26 cellular contexts compared by ENCODE assay signal in genomic region chr12:59886131-59886751, GRCh38.
"Had no signal": no experiment of that assay in that cellular context is flagged by ENCODE, and none has a peak within 500 bp of the region (broad histone marks: within the 10 kb centered on the region; RNA-seq: fewer than 3 reads in every experiment).

No MANE protein-coding gene starts in this region.

- H3K36me3 ChIP-seq: heart right ventricle, lower lobe of right lung, neural progenitor cell, prostate gland, right atrium auricular region, stomach, tibial artery had no signal

- H3K27me3 ChIP-seq: dorsolateral prefrontal cortex, heart right ventricle, neural progenitor cell, right atrium auricular region, stomach, testis, tibial artery had no signal

- DNase-seq: effector CD4-positive, alpha-beta T cell; foreskin melanocyte; glutamatergic neuron; heart right ventricle; hippocampal formation; left ventricle myocardium superior; lower lobe of right lung; mucosa of descending colon; naive B cell; stimulated activated CD4-positive, alpha-beta T cell treated with anti-CD3 and anti-CD28 coated beads, Interleukin-12 subunit alpha, Interleukin-12 subunit beta, amount 100 ng/mL, for 4 hours; stimulated activated CD4-positive, alpha-beta T cell treated with anti-CD3 and anti-CD28 coated beads, Interleukin-1b, Interleukin-23, amount 100 ng/mL, for 48 hours; stimulated activated CD4-positive, alpha-beta T cell treated with anti-CD3 and anti-CD28 coated beads, Interleukin-4, amount 100 ng/mL, for 24 hours; stimulated activated naive CD4-positive, alpha-beta T cell treated with Interleukin-2 at 50 U/mL for 16 hours; stomach; testis; tibial artery had no signal

- H3K36me3 Mint-ChIP-seq: memory B cell; naive B cell; natural killer cell treated with Interleukin-12 subunit alpha and Interleukin-12 subunit beta and Interleukin-15 and Interleukin-18, amount 100 ng/mL, for 72 hours; neural progenitor cell; stimulated activated effector memory CD8-positive, alpha-beta T cell treated with anti-CD3 and anti-CD28 coated beads, Interleukin-12 subunit alpha, Interleukin-12 subunit beta, amount 100 ng/mL, for 72 hours; type B pancreatic cell had no signal

- H3K9me3 Mint-ChIP-seq: memory B cell; natural killer cell treated with Interleukin-12 subunit alpha and Interleukin-12 subunit beta and Interleukin-15 and Interleukin-18, amount 100 ng/mL, for 72 hours; stimulated activated effector memory CD8-positive, alpha-beta T cell treated with anti-CD3 and anti-CD28 coated beads, Interleukin-12 subunit alpha, Interleukin-12 subunit beta, amount 100 ng/mL, for 72 hours; type B pancreatic cell had no signal

- H3K4me3 Mint-ChIP-seq: memory B cell; naive B cell; natural killer cell treated with Interleukin-12 subunit alpha and Interleukin-12 subunit beta and Interleukin-15 and Interleukin-18, amount 100 ng/mL, for 72 hours; neural progenitor cell; stimulated activated effector memory CD8-positive, alpha-beta T cell treated with anti-CD3 and anti-CD28 coated beads, Interleukin-12 subunit alpha, Interleukin-12 subunit beta, amount 100 ng/mL, for 72 hours; type B pancreatic cell had no signal

- H3K27ac Mint-ChIP-seq: memory B cell; naive B cell; natural killer cell treated with Interleukin-12 subunit alpha and Interleukin-12 subunit beta and Interleukin-15 and Interleukin-18, amount 100 ng/mL, for 72 hours; neural progenitor cell; stimulated activated effector memory CD8-positive, alpha-beta T cell treated with anti-CD3 and anti-CD28 coated beads, Interleukin-12 subunit alpha, Interleukin-12 subunit beta, amount 100 ng/mL, for 72 hours; type B pancreatic cell had no signal

- ATAC-seq: left ventricle myocardium superior; lower lobe of right lung; mucosa of descending colon; natural killer cell treated with Interleukin-12 subunit alpha and Interleukin-12 subunit beta and Interleukin-15 and Interleukin-18, amount 100 ng/mL, for 72 hours; sciatic nerve; stimulated activated effector memory CD8-positive, alpha-beta T cell treated with anti-CD3 and anti-CD28 coated beads, Interleukin-12 subunit alpha, Interleukin-12 subunit beta, amount 100 ng/mL, for 72 hours had no signal

- H3K27me3 Mint-ChIP-seq: memory B cell; naive B cell; natural killer cell treated with Interleukin-12 subunit alpha and Interleukin-12 subunit beta and Interleukin-15 and Interleukin-18, amount 100 ng/mL, for 72 hours; type B pancreatic cell had no signal

- H3K9me3 ChIP-seq: heart right ventricle, lower lobe of right lung, mucosa of descending colon, prostate gland, right atrium auricular region, stomach, testis, tibial artery had no signal

- H3K4me1 ChIP-seq: lower lobe of right lung, neural progenitor cell, prostate gland, right atrium auricular region, stomach, testis, tibial artery had no signal

- H3K4me3 ChIP-seq: dorsolateral prefrontal cortex, heart right ventricle, lower lobe of right lung, mucosa of descending colon, neural progenitor cell, prostate gland, right atrium auricular region, smooth muscle cell, stomach, testis, tibial artery had no signal

- H3K27ac ChIP-seq: heart right ventricle, lower lobe of right lung, neural progenitor cell, prostate gland, right atrium auricular region, stomach, testis, tibial artery had no signal

- H3K4me2 ChIP-seq: neural progenitor cell, smooth muscle cell had no signal

- H3K9ac ChIP-seq: neural progenitor cell had no signal

- H3K4me1 Mint-ChIP-seq: memory B cell; naive B cell; neural progenitor cell; stimulated activated effector memory CD8-positive, alpha-beta T cell treated with anti-CD3 and anti-CD28 coated beads, Interleukin-12 subunit alpha, Interleukin-12 subunit beta, amount 100 ng/mL, for 72 hours had no signal

- H2AFZ ChIP-seq: neural progenitor cell had no signal
